In the genomic region with DNA sequence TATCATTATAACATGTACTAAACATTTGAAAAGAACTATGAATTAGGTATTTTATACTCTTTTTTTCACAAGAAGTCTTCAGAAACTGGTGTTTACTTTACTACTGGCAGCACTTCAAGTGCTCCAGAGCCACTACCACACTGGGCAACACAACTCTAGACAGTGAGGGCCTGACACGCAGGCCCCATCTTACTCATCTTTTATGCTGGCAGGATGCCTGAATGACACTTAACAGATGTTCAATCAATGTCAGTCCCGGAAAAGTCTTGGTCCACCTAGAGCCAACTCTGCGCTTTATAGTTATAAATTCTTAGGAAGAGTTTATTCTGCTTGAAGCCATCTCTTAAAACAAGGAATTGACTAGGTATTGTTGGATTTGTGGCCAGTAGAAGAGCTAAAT, we compare ENCODE assay signal across 8 cellular contexts. TPM values are rescaled to one million over a fixed set of nuclear protein-coding genes. Genes with fewer than 3 reads are reported as not detected.
A peak's percentile ranks its signal among the peaks of the same experiment; 100 is the strongest.
DNase-seq lines count a peak whose midpoint lies in the region; ATAC-seq lines count a peak whose summit lies in the region.

No MANE protein-coding gene starts in this region.

- H3K9me3 ChIP-seq in CD4-positive, CD25-positive, alpha-beta regulatory T cell (ENCODE audit: control insufficient read depth in 2 of 2, low read length in 2 of 2), result no peaks in the 10 kb centered on the region

- peak in 1 of 3 donors; percentile 68 for DNase-seq in CD4-positive, CD25-positive, alpha-beta regulatory T cell
- peak; percentile 68 to 73 for DNase-seq in activated T-cell treated with anti-CD3 and anti-CD28 coated beads, Interleukin-2, amount 50 U/mL, for 72 hours
- DNase-seq in iris pigment epithelial cell (ENCODE audit: low read depth), result peak; percentile 89
- DNase-seq in NCI-H1105 (lab: John Stamatoyannopoulos, UW), result no peak
- no peak for DNase-seq in NCI-H2029 treated with DMSO at 0.1 percent for 48 hours (lab: John Stamatoyannopoulos, UW)

- H3K9me3 Mint-ChIP-seq in CD4-positive, CD25-positive, alpha-beta regulatory T cell, result no peaks in the 10 kb centered on the region
- H3K9me3 Mint-ChIP-seq in activated T-cell treated with anti-CD3 and anti-CD28 coated beads, Interleukin-2, amount 50 U/mL, for 72 hours, result no peaks in the 10 kb centered on the region

- peak; percentile 68 to 71 for ATAC-seq in CD4-positive, CD25-positive, alpha-beta regulatory T cell (ENCODE audit: low read depth in 2 of 2)
- peak; percentile 26 for ATAC-seq in HG02973 (IDR thresholded peaks at IDR 0.05; ENCODE audit: unreplicated experiment)
- ATAC-seq in activated T-cell treated with anti-CD3 and anti-CD28 coated beads, Interleukin-2, amount 50 U/mL, for 72 hours (replicated peaks in 1 of 2), result peak; percentile 75 to 78
- ATAC-seq in HG02938 (IDR thresholded peaks at IDR 0.05; ENCODE audit: unreplicated experiment), result no peak
- no peak for ATAC-seq in GM19467 (IDR thresholded peaks at IDR 0.05; ENCODE audit: unreplicated experiment)

- peak overlapping the region; percentile 83 for H3K27ac ChIP-seq in CD4-positive, CD25-positive, alpha-beta regulatory T cell (ENCODE audit: insufficient read depth, low read length, poor library complexity, severe bottlenecking)

- peaks cover 46 to 95% (median 84%) of the 10 kb centered on the region in 4 donors for H3K4me1 Mint-ChIP-seq in CD4-positive, CD25-positive, alpha-beta regulatory T cell
- H3K4me1 Mint-ChIP-seq in activated T-cell treated with anti-CD3 and anti-CD28 coated beads, Interleukin-2, amount 50 U/mL, for 72 hours (ENCODE audit: low read depth), result peaks cover 95% of the 10 kb centered on the region

- peaks cover 15% of the 10 kb centered on the region for H3K36me3 ChIP-seq in CD4-positive, CD25-positive, alpha-beta regulatory T cell (ENCODE audit: control insufficient read depth, insufficient read depth, low read length)

- H3K27me3 Mint-ChIP-seq in CD4-positive, CD25-positive, alpha-beta regulatory T cell, result no peaks in the 10 kb centered on the region
- H3K27me3 Mint-ChIP-seq in activated T-cell treated with anti-CD3 and anti-CD28 coated beads, Interleukin-2, amount 50 U/mL, for 72 hours (ENCODE audit: low read depth), result no peaks in the 10 kb centered on the region

- peaks cover 16% of the 10 kb centered on the region for H3K36me3 Mint-ChIP-seq in CD4-positive, CD25-positive, alpha-beta regulatory T cell
- peaks cover 0 to 9% of the 10 kb centered on the region in 2 donors for H3K36me3 Mint-ChIP-seq in activated T-cell treated with anti-CD3 and anti-CD28 coated beads, Interleukin-2, amount 50 U/mL, for 72 hours (ENCODE audit: insufficient read depth in 2 of 2)

- peaks cover 80% of the 10 kb centered on the region for H3K4me1 ChIP-seq in CD4-positive, CD25-positive, alpha-beta regulatory T cell (ENCODE audit: control insufficient read depth, insufficient read depth, low read length, poor library complexity, severe bottlenecking)

- H3K4me3 ChIP-seq in CD4-positive, CD25-positive, alpha-beta regulatory T cell (ENCODE audit: low read depth, low read length), result peak overlapping the region; percentile 63

- H3K27ac Mint-ChIP-seq in CD4-positive, CD25-positive, alpha-beta regulatory T cell, result peak overlapping the region; percentile 93 to 95 (median 95)
- peak overlapping the region; percentile 97 for H3K27ac Mint-ChIP-seq in activated T-cell treated with anti-CD3 and anti-CD28 coated beads, Interleukin-2, amount 50 U/mL, for 72 hours

- no peaks in the 10 kb centered on the region for H3K27me3 ChIP-seq in CD4-positive, CD25-positive, alpha-beta regulatory T cell (ENCODE audit: control insufficient read depth, insufficient read depth, low read length)

- H3K4me3 Mint-ChIP-seq in CD4-positive, CD25-positive, alpha-beta regulatory T cell, result peak overlapping the region in 3 of 4 donors; percentile 42 to 52 (median 44)
- H3K4me3 Mint-ChIP-seq in activated T-cell treated with anti-CD3 and anti-CD28 coated beads, Interleukin-2, amount 50 U/mL, for 72 hours, result peak overlapping the region; percentile 79 to 91

RNA-seq across cellular contexts. Expression of a gene that starts 8.7 kb away (rescaled TPM):
- 473 TPM for total RNA-seq in CD4-positive, CD25-positive, alpha-beta regulatory T cell
- polyA plus RNA-seq in CD4-positive, CD25-positive, alpha-beta regulatory T cell, result 100 to 1,000 TPM in 2 of 4 donors, 10 to 100 TPM in 2; 95.5 to 114 (median 105) TPM
- total RNA-seq in activated T-cell treated with anti-CD3 and anti-CD28 coated beads, Interleukin-2, amount 50 U/mL, for 72 hours, result 100 to 1,000 TPM; 198 to 237 TPM

Comparison
In these comparisons a context has a peak if more than half of its experiments do, and no peak if none do; other contexts are left out.
1. ATAC-seq: peak in CD4-positive, CD25-positive, alpha-beta regulatory T cell (2 of 2), HG02973 (single experiment) and activated T-cell treated with anti-CD3 and anti-CD28 coated beads, Interleukin-2, amount 50 U/mL, for 72 hours (2 of 2); none in HG02938 (single experiment) and GM19467 (single experiment).
2. DNase-seq: peak in activated T-cell treated with anti-CD3 and anti-CD28 coated beads, Interleukin-2, amount 50 U/mL, for 72 hours (2 of 2) and iris pigment epithelial cell (single experiment); none in NCI-H1105 (single experiment) and NCI-H2029 treated with DMSO at 0.1 percent for 48 hours (single experiment).